6 cellular contexts compared by ENCODE assay signal in the genomic region with DNA sequence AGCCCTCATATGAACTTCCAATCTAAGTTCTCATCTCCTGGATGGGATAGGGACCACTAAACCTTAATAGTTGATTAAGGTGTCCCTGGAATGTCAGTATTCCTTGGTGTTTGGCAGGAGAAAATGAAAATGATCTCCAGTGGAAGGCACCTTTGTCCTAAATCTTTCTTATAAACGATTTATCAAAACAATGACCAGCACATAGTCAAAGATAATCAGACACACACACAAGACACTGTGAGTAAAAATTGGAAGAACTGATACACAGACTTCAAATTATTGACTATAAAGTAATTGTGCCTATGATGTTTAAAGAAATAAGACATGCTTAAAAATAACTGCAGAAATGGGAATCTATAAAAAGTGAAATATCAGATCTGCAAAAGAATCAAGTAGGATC. TPM values are rescaled to one million over a fixed set of nuclear protein-coding genes. Genes with fewer than 3 reads are reported as not detected.
"Had no signal": no experiment of that assay in that cellular context is flagged by ENCODE, and none has a peak within 500 bp of the region (broad histone marks: within the 10 kb centered on the region; RNA-seq: fewer than 3 reads in every experiment).

No MANE protein-coding gene starts in this region.

- H3K9ac ChIP-seq: GM23248 had no signal

- H3K36me3 ChIP-seq: HAP-1 had no signal

- H3K36me3 Mint-ChIP-seq: IgD-negative memory B cell had no signal

- H3K4me3 ChIP-seq: GM23248, HAP-1 had no signal

- DNase-seq: GM23248, GOT3, H7, KBM-7 had no signal

- H3K4me1 ChIP-seq: HAP-1 had no signal

- H2AFZ ChIP-seq: GM23248 had no signal

- H3K27ac ChIP-seq: GM23248 had no signal

RNA-seq across cellular contexts. Expression of a gene that starts 13.7 kb away (rescaled TPM):
- polyA plus RNA-seq: GM23248 had no signal
